In the genomic region with DNA sequence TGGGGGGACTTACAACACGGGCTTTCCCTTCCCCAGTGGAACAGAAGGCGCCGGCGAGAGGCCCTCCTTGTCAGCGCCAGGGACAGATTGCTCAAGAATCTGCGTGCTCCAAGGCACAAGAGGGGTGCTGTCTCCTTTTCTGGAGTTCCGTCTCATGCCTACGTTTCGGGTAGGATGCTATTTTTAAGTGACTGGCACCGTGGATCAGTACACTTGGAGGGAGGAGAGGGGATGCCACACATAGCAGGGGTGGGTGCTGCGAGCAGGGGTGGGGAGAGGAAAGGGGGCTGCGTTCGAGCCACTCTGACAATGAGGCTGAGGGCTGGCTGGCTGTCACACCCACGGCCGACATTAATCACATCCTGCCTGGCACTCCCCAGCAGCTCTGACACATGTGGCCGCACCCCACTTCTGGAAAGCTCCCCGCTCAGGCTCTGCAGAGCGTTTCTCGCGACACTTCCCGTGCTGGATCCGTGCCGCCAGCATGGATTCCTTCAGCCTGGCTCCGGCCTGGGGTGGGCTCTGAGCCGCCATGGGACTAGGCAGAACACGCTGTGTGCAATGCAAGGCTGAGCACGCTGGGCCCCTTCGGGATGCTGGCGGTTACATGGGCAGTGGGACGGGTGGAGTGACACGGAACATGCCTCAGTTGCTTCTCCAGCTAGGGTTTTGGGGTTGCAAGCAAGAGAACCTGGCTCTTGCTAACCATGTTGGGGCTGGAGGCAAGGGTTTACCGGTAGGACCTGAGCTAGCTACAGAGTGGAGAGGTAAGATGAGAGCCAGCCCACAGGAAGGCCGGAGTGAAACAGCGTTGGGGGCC, we compare ENCODE assay signal across 7 cellular contexts. TPM values are rescaled to one million over a fixed set of nuclear protein-coding genes. Genes with fewer than 3 reads are reported as not detected.
A peak's percentile ranks its signal among the peaks of the same experiment; 100 is the strongest.
DNase-seq lines count a peak whose midpoint lies in the region; ATAC-seq, FAIRE-seq and TF ChIP-seq lines count a peak whose summit lies in the region.
"Not testable (repeated sequence)": the region's sequence is repeated elsewhere in the genome, so short reads cannot be mapped to it uniquely, and the experiment has no call there.

No MANE protein-coding gene starts in this region.

- ATAC-seq in activated CD8-positive, alpha-beta T cell treated with anti-CD3 and anti-CD28 coated beads for 36 hours = peak; percentile 83
- peak; percentile 24 for ATAC-seq in HepG2
- peak; percentile 58 for ATAC-seq in stimulated activated naive CD8-positive, alpha-beta T cell treated with anti-CD3 and anti-CD28 coated beads, Interleukin-15, amount 100 ng/mL, for 72 hours

- FAIRE-seq in HepG2 (lab: Jason Lieb, UNC) = not testable (repeated sequence)

- not testable (repeated sequence) for H3K4me3 Mint-ChIP-seq in activated CD8-positive, alpha-beta T cell treated with anti-CD3 and anti-CD28 coated beads for 36 hours; osteocyte (ENCODE audit: unreplicated experiment); stimulated activated naive CD8-positive, alpha-beta T cell treated with anti-CD3 and anti-CD28 coated beads, Interleukin-15, amount 100 ng/mL, for 72 hours

- POLR2A ChIA-PET in activated CD8-positive, alpha-beta T cell treated with anti-CD3 and anti-CD28 coated beads for 36 hours (lab: Charles Lee); HepG2 (lab: Yijun Ruan, JAX): not testable (repeated sequence)

- H3K9me3 Mint-ChIP-seq in activated CD8-positive, alpha-beta T cell treated with anti-CD3 and anti-CD28 coated beads for 36 hours; osteocyte (ENCODE audit: unreplicated experiment); stimulated activated naive CD8-positive, alpha-beta T cell treated with anti-CD3 and anti-CD28 coated beads, Interleukin-15, amount 100 ng/mL, for 72 hours: not testable (repeated sequence)

- not testable (repeated sequence) for H3K27ac Mint-ChIP-seq in activated CD8-positive, alpha-beta T cell treated with anti-CD3 and anti-CD28 coated beads for 36 hours; stimulated activated naive CD8-positive, alpha-beta T cell treated with anti-CD3 and anti-CD28 coated beads, Interleukin-15, amount 100 ng/mL, for 72 hours
- H3K27ac Mint-ChIP-seq in osteocyte (ENCODE audit: unreplicated experiment) = peak overlapping the region; percentile 44

- H3K27ac ChIP-seq in HepG2 (ENCODE audit: extremely low read length, insufficient read depth, low read length) = not testable (repeated sequence)

- H3K4me3 ChIP-seq in fibroblast of pulmonary artery (replicated peaks; ENCODE audit: low read depth, low read length); HepG2 (replicated peaks in 1 of 3; ENCODE audit: insufficient read depth in 1 of 3, low read depth in 2 of 3, low read length in 3 of 3): not testable (repeated sequence)

- intact Hi-C loops in activated CD8-positive, alpha-beta T cell treated with anti-CD3 and anti-CD28 coated beads for 36 hours (cut with micrococcal nuclease); HepG2 (cut with micrococcal nuclease; ENCODE audit: unreplicated experiment): not testable (repeated sequence)

- H3K79me2 ChIP-seq in HepG2 (ENCODE audit: insufficient read depth, low read length) = not testable (repeated sequence)

- not testable (repeated sequence) for H3K4me1 ChIP-seq in HepG2 (ENCODE audit: insufficient read depth, low read length)

- in situ Hi-C loops in HepG2 (cut with HindIII; ENCODE audit: extremely low pct_ligation_motif_present, low pct_unique_long_range_greater_than_20kb) = not testable (repeated sequence)

- CTCF ChIA-PET in activated CD8-positive, alpha-beta T cell treated with anti-CD3 and anti-CD28 coated beads for 36 hours (lab: Charles Lee); HepG2 (lab: Yijun Ruan, JAX; ENCODE audit: low intra/inter-chr PET ratio, low total read pairs): not testable (repeated sequence)

- H4K20me1 ChIP-seq in HepG2 (ENCODE audit: insufficient read depth, low read length) = not testable (repeated sequence)

- H2AFZ ChIP-seq in HepG2 (ENCODE audit: low read length) = not testable (repeated sequence)

- not testable (repeated sequence) for H3K4me1 Mint-ChIP-seq in activated CD8-positive, alpha-beta T cell treated with anti-CD3 and anti-CD28 coated beads for 36 hours (ENCODE audit: low read depth); stimulated activated naive CD8-positive, alpha-beta T cell treated with anti-CD3 and anti-CD28 coated beads, Interleukin-15, amount 100 ng/mL, for 72 hours
- peaks cover 17% of the 10 kb centered on the region for H3K4me1 Mint-ChIP-seq in osteocyte (ENCODE audit: unreplicated experiment)

- not testable (repeated sequence) for H3K9ac ChIP-seq in HepG2 (ENCODE audit: insufficient read depth, low read depth, low read length)

- not testable (repeated sequence) for H3K9me3 ChIP-seq in HepG2 (ENCODE audit: low read length)

- not testable (repeated sequence) for BruUV-seq in HepG2 (replicated peaks; lab: Mats Ljungman, UMichigan)

- TF ChIP-seq CTCF in activated CD8-positive, alpha-beta T cell treated with anti-CD3 and anti-CD28 coated beads for 36 hours (IDR thresholded peaks at IDR 0.05); fibroblast of pulmonary artery (IDR thresholded peaks at IDR 0.05; ENCODE audit: low read length, missing control alignments); HepG2 (CRISPR knock-in tag; IDR thresholded peaks at IDR 0.05); osteocyte (IDR thresholded peaks at IDR 0.05): not testable (repeated sequence)

- peak; percentile 36 for DNase-seq in M059J (ENCODE audit: low read depth)
- DNase-seq in activated CD8-positive, alpha-beta T cell treated with anti-CD3 and anti-CD28 coated beads for 36 hours = peak; percentile 15
- peak; percentile 39 to 79 for DNase-seq in cerebellar nuclear complex (lab: John Stamatoyannopoulos, UW)
- peak; percentile 50 for DNase-seq in fibroblast of pulmonary artery (ENCODE audit: low read depth)
- not testable (repeated sequence) for DNase-seq in HepG2 (ENCODE audit: low spot score); osteocyte (ENCODE audit: extremely low spot score, unreplicated experiment); stimulated activated naive CD8-positive, alpha-beta T cell treated with anti-CD3 and anti-CD28 coated beads, Interleukin-15, amount 100 ng/mL, for 72 hours

- H3K27me3 ChIP-seq in HepG2 (ENCODE audit: control insufficient read depth in 1 of 2, insufficient read depth in 2 of 2, low read length in 2 of 2) = peaks cover 5 to 26% of the 10 kb centered on the region in 2 experiments; a peak in 3 of 5 replicates

- not testable (repeated sequence) for TF ChIP-seq RAD21 in HepG2 (CRISPR knock-in tag; IDR thresholded peaks at IDR 0.05)

- not testable (repeated sequence) for TF ChIP-seq EP300 in HepG2 (IDR thresholded peaks at IDR 0.05; ENCODE audit: low read depth in 2 of 2, low read length in 2 of 2); HepG2 (CRISPR knock-in tag; IDR thresholded peaks at IDR 0.05; ENCODE audit: borderline replicate concordance)

- TF ChIP-seq POLR2A in HepG2 (IDR thresholded peaks at IDR 0.05; ENCODE audit: insufficient read depth in 1 of 2, low read depth in 2 of 2, low read length in 2 of 2) = not testable (repeated sequence)

- 69% methylated on average over 28 of the region's 34 CpGs for WGBS in HepG2 (ENCODE audit: low lambda C conversion rate)

- H3K36me3 Mint-ChIP-seq in activated CD8-positive, alpha-beta T cell treated with anti-CD3 and anti-CD28 coated beads for 36 hours (ENCODE audit: low read depth); osteocyte (ENCODE audit: unreplicated experiment): not testable (repeated sequence)

- H3K27me3 Mint-ChIP-seq in activated CD8-positive, alpha-beta T cell treated with anti-CD3 and anti-CD28 coated beads for 36 hours; osteocyte (ENCODE audit: unreplicated experiment): not testable (repeated sequence)
- peaks cover 38% of the 10 kb centered on the region for H3K27me3 Mint-ChIP-seq in stimulated activated naive CD8-positive, alpha-beta T cell treated with anti-CD3 and anti-CD28 coated beads, Interleukin-15, amount 100 ng/mL, for 72 hours

- H3K36me3 ChIP-seq in HepG2 (replicated peaks in 1 of 2; ENCODE audit: control insufficient read depth in 1 of 2, insufficient read depth in 2 of 2, low read length in 2 of 2) = not testable (repeated sequence)

- not testable (repeated sequence) for H3K4me2 ChIP-seq in HepG2 (ENCODE audit: low read depth, low read length)

RNA-seq across cellular contexts. Expression of gene ZCCHC14, which starts 25.0 kb away (rescaled TPM):
- total RNA-seq in M059J (2014; rRNA removed; shearing (Covaris generic)) = 3.4 and 7.8 TPM in 2 replicates
- total RNA-seq in activated CD8-positive, alpha-beta T cell treated with anti-CD3 and anti-CD28 coated beads for 36 hours = 1 to 10 TPM; 4.6 to 5.9 TPM
- 12.5 and 20.4 TPM in 2 replicates for total RNA-seq in HepG2 (2016; rRNA removed; fragmentation: Illumina TruSeq; extraction: Trizol)
- total RNA-seq in HepG2 (2016; cell fraction: cytosol; rRNA removed; fragmentation: Illumina TruSeq; extraction: Trizol; ENCODE audit: low read depth) = 10.4 and 15.8 TPM in 2 replicates
- 11.4 and 19.2 TPM in 2 replicates for total RNA-seq in HepG2 (2016; cell fraction: insoluble cytoplasmic fraction; rRNA removed; fragmentation: Illumina TruSeq; extraction: Trizol)
- 9.4 and 10.4 TPM in 2 replicates for total RNA-seq in HepG2 (2016; cell fraction: membrane; rRNA removed; fragmentation: Illumina TruSeq; extraction: Trizol)
- total RNA-seq in HepG2 (2016; cell fraction: nucleus; rRNA removed; fragmentation: Illumina TruSeq; extraction: Trizol) = 21.7 and 25.2 TPM in 2 replicates
- 12.4 and 13.9 TPM in 2 replicates for polyA plus RNA-seq in HepG2 (2011; rRNA removed)
- polyA plus RNA-seq in HepG2 (2011; cell fraction: cytosol; rRNA removed) = 7.2 and 8.1 TPM in 2 replicates
- 44.4 and 55.9 TPM in 2 replicates for polyA plus RNA-seq in HepG2 (2011; cell fraction: nucleus; rRNA removed)
- polyA plus RNA-seq in HepG2 (2012) = 24.9 and 25.6 TPM in 2 replicates
- polyA plus RNA-seq in HepG2 (2016; cell fraction: cytosol; fragmentation: Illumina TruSeq; extraction: Trizol; ENCODE audit: low read depth) = 0.75 and 0.90 TPM in 2 replicates
- polyA plus RNA-seq in HepG2 (2016; cell fraction: insoluble cytoplasmic fraction; fragmentation: Illumina TruSeq; extraction: Trizol; ENCODE audit: low read depth) = 19.5 and 24.4 TPM in 2 replicates
- 3.1 and 3.9 TPM in 2 replicates for polyA plus RNA-seq in HepG2 (2016; cell fraction: membrane; fragmentation: Illumina TruSeq; extraction: Trizol; ENCODE audit: low read depth)
- 46.5 and 48.4 TPM in 2 replicates for polyA plus RNA-seq in HepG2 (2016; cell fraction: nucleus; fragmentation: Illumina TruSeq; extraction: Trizol; ENCODE audit: insufficient read depth, low read depth)
- 16.6 and 28.7 TPM in 2 replicates for polyA minus RNA-seq in HepG2 (2011; rRNA and poly(A)+ RNA removed; ENCODE audit: low replicate concordance)
- polyA minus RNA-seq in HepG2 (2011; cell fraction: cytosol; rRNA and poly(A)+ RNA removed) = 20.6 and 23.9 TPM in 2 replicates
- polyA minus RNA-seq in HepG2 (2011; cell fraction: nucleus; rRNA and poly(A)+ RNA removed) = 24.0 and 26.7 TPM in 2 replicates
- total RNA-seq in osteocyte = 44.8 and 47.7 TPM in 2 replicates

Comparison
In these comparisons a context has a peak if more than half of its experiments do, and no peak if none do; other contexts are left out.
1. ATAC-seq: peak in every context shown above with its lines; median percentile 83 in activated CD8-positive, alpha-beta T cell treated with anti-CD3 and anti-CD28 coated beads for 36 hours; 58 in stimulated activated naive CD8-positive, alpha-beta T cell treated with anti-CD3 and anti-CD28 coated beads, Interleukin-15, amount 100 ng/mL, for 72 hours; 24 in HepG2.